Comparison of ENCODE assay signal across 1 cellular context in genomic region chr1:8477983-8478362, GRCh38.
TF ChIP-seq lines count a peak whose summit lies in the region.

No MANE protein-coding gene starts in this region.

TF ChIP-seq in IMR-90, 13 proteins besides CTCF, POLR2A, EP300 and RAD21:
- no peak for TF ChIP-seq USF2 (IDR thresholded peaks at IDR 0.05; ENCODE audit: low read depth, low read length)
- TF ChIP-seq, protein P1, sequence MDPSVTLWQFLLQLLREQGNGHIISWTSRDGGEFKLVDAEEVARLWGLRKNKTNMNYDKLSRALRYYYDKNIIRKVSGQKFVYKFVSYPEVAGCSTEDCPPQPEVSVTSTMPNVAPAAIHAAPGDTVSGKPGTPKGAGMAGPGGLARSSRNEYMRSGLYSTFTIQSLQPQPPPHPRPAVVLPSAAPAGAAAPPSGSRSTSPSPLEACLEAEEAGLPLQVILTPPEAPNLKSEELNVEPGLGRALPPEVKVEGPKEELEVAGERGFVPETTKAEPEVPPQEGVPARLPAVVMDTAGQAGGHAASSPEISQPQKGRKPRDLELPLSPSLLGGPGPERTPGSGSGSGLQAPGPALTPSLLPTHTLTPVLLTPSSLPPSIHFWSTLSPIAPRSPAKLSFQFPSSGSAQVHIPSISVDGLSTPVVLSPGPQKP (IDR thresholded peaks at IDR 0.05; ENCODE audit: borderline replicate concordance, low read depth, low read length) = no peak
- TF ChIP-seq SMC3 (IDR thresholded peaks at IDR 0.05; ENCODE audit: low read depth, low read length) = no peak
- peak; percentile 25; the same call in 1 of the 2 replicates for TF ChIP-seq CEBPB (IDR thresholded peaks at IDR 0.05; ENCODE audit: low read depth, low read length)
